Comparison of ENCODE assay signal across 8 cellular contexts in genomic region chr10:73494877-73495225, GRCh38. TPM values are rescaled to one million over a fixed set of nuclear protein-coding genes. Genes with fewer than 3 reads are reported as not detected.
DNase-seq lines count a peak whose midpoint lies in the region; ATAC-seq and TF ChIP-seq lines count a peak whose summit lies in the region.

No MANE protein-coding gene starts in this region.

- H4K20me1 ChIP-seq in H9 (ENCODE audit: control insufficient read depth, insufficient read depth, insufficient read length) = no peaks in the 10 kb centered on the region

- H3K27me3 ChIP-seq in H9 (ENCODE audit: insufficient read depth, low read length) (no peaks in the 10 kb centered on the region), iPS-15b (ENCODE audit: control insufficient read depth, insufficient read depth, low read length) (no peaks in the 10 kb centered on the region)

- no peak overlapping the region for H2BK15ac ChIP-seq in H9 (ENCODE audit: low read depth, low read length)

- H2BK120ac ChIP-seq in H9 (ENCODE audit: low read depth, low read length, poor library complexity, severe bottlenecking) = no peak overlapping the region

- H3K9me3 ChIP-seq in H9 (ENCODE audit: control insufficient read depth, low read depth, low read length) = no peaks in the 10 kb centered on the region
- H3K9me3 ChIP-seq in iPS-15b (ENCODE audit: control insufficient read depth, insufficient read depth, low read length) = no peaks in the 10 kb centered on the region

- no peak overlapping the region for H3K27ac ChIP-seq in H9 (ENCODE audit: insufficient read length, low read depth, low read length)

- no peak overlapping the region for H2AK5ac ChIP-seq in H9 (ENCODE audit: insufficient read length, low read length)

- H3K56ac ChIP-seq in H9 (ENCODE audit: insufficient read length, low read depth, low read length) = no peak overlapping the region

- H2AFZ ChIP-seq in H9 (ENCODE audit: low read length) = no peak overlapping the region

- no peak overlapping the region for H3K4ac ChIP-seq in H9 (ENCODE audit: low read depth, low read length)

- no peaks in the 10 kb centered on the region for H3K23me2 ChIP-seq in H9 (ENCODE audit: insufficient read length, low read depth, low read length, poor library complexity, severe bottlenecking)

- H3K79me2 ChIP-seq in H9 (ENCODE audit: insufficient read depth, low read length) = peaks cover 10% of the 10 kb centered on the region; the same call in 1 of the 2 replicates

- no peak overlapping the region for H4K5ac ChIP-seq in H9 (ENCODE audit: insufficient read length, low read depth, low read length)

- no peak for ATAC-seq in stimulated activated effector memory CD8-positive, alpha-beta T cell treated with anti-CD3 and anti-CD28 coated beads, Interleukin-12 subunit alpha, Interleukin-12 subunit beta, amount 100 ng/mL, for 72 hours
- no peak for ATAC-seq in activated CD4-positive, CD25-positive, alpha-beta regulatory T cell treated with anti-CD3 and anti-CD28 coated beads, Interleukin-2, amount 50 U/mL, for 24 hours
- no peak for ATAC-seq in GM21737 (IDR thresholded peaks at IDR 0.05; ENCODE audit: unreplicated experiment)

- peak overlapping the region; percentile 92 to 93 for H3K4me3 Mint-ChIP-seq in H9
- H3K4me3 Mint-ChIP-seq in activated T-helper 1 cell treated with anti-CD3 and anti-CD28 coated beads, Interleukin-12 subunit alpha, Interleukin-12 subunit beta, Interleukin-2, Interleukin-4 antibody, amounts not matched to agents 30 ng/mL and 10 ng/mL and 1 ng/mL, durations not matched to agents 14 hours and 24 hours and 36 hours = peak overlapping the region; percentile 100
- peak overlapping the region; percentile 78 for H3K4me3 Mint-ChIP-seq in stimulated activated effector memory CD8-positive, alpha-beta T cell treated with anti-CD3 and anti-CD28 coated beads, Interleukin-12 subunit alpha, Interleukin-12 subunit beta, amount 100 ng/mL, for 72 hours

- H3K36me3 Mint-ChIP-seq in H9 (ENCODE audit: insufficient read depth in 1 of 3, low read depth in 3 of 3) = peaks cover 4 to 19% (median 16%) of the 10 kb centered on the region in 3 experiments; a peak in 6 of 7 replicates
- H3K36me3 Mint-ChIP-seq in activated T-helper 1 cell treated with anti-CD3 and anti-CD28 coated beads, Interleukin-12 subunit alpha, Interleukin-12 subunit beta, Interleukin-2, Interleukin-4 antibody, amounts not matched to agents 30 ng/mL and 10 ng/mL and 1 ng/mL, durations not matched to agents 14 hours and 24 hours and 36 hours (ENCODE audit: low read depth) = peaks cover 20% of the 10 kb centered on the region
- peaks cover 26% of the 10 kb centered on the region for H3K36me3 Mint-ChIP-seq in stimulated activated effector memory CD8-positive, alpha-beta T cell treated with anti-CD3 and anti-CD28 coated beads, Interleukin-12 subunit alpha, Interleukin-12 subunit beta, amount 100 ng/mL, for 72 hours

- H3K14ac ChIP-seq in H9 (ENCODE audit: insufficient read depth, low read length) = no peak overlapping the region

- H3K36me3 ChIP-seq in iPS-15b (ENCODE audit: control insufficient read depth, insufficient read depth, low read length) = peaks cover 3% of the 10 kb centered on the region

- H3K4me2 ChIP-seq in H9 (ENCODE audit: insufficient read depth, insufficient read length, low read length) = peak overlapping the region; percentile 82

- no peaks in the 10 kb centered on the region; a peak in 1 of 5 replicates for H3K9me3 Mint-ChIP-seq in H9
- H3K9me3 Mint-ChIP-seq in activated T-helper 1 cell treated with anti-CD3 and anti-CD28 coated beads, Interleukin-12 subunit alpha, Interleukin-12 subunit beta, Interleukin-2, Interleukin-4 antibody, amounts not matched to agents 30 ng/mL and 10 ng/mL and 1 ng/mL, durations not matched to agents 14 hours and 24 hours and 36 hours = no peaks in the 10 kb centered on the region
- no peaks in the 10 kb centered on the region for H3K9me3 Mint-ChIP-seq in stimulated activated effector memory CD8-positive, alpha-beta T cell treated with anti-CD3 and anti-CD28 coated beads, Interleukin-12 subunit alpha, Interleukin-12 subunit beta, amount 100 ng/mL, for 72 hours

- no peaks in the 10 kb centered on the region for H3K27me3 Mint-ChIP-seq in H9 (ENCODE audit: low read depth)
- no peaks in the 10 kb centered on the region for H3K27me3 Mint-ChIP-seq in activated T-helper 1 cell treated with anti-CD3 and anti-CD28 coated beads, Interleukin-12 subunit alpha, Interleukin-12 subunit beta, Interleukin-2, Interleukin-4 antibody, amounts not matched to agents 30 ng/mL and 10 ng/mL and 1 ng/mL, durations not matched to agents 14 hours and 24 hours and 36 hours (ENCODE audit: insufficient read depth)

- H3K4me3 ChIP-seq in iPS-15b (ENCODE audit: low read depth, low read length) = peak overlapping the region; percentile 90

- H2BK20ac ChIP-seq in H9 (ENCODE audit: low read depth, low read length, poor library complexity, severe bottlenecking) = no peak overlapping the region

- no peak overlapping the region for H2BK5ac ChIP-seq in H9 (ENCODE audit: insufficient read length, low read length)

- in situ Hi-C loops in KBM-7 (cut with MboI; ENCODE audit: low pct_unique_long_range_greater_than_20kb, low sequenced_read_pairs) = no loop called here

- no peak overlapping the region for H4K91ac ChIP-seq in H9 (ENCODE audit: insufficient read length, low read depth, low read length)

- WGBS in H9 (ENCODE audit: extremely low coverage, insufficient read length, low lambda C conversion rate) = no CpG with 5 or more reads among the region's 2 CpGs

- H2BK12ac ChIP-seq in H9 (ENCODE audit: insufficient read length, low read depth, low read length) = no peak overlapping the region

- H3K79me1 ChIP-seq in H9 (ENCODE audit: insufficient read depth, low read depth, low read length, poor library complexity, severe bottlenecking) = peaks cover 5% of the 10 kb centered on the region

- H3K9ac ChIP-seq in H9 (ENCODE audit: extremely low read depth, insufficient read length, low read length) (peak overlapping the region; percentile 5), iPS-15b (ENCODE audit: low read depth, low read length) (peak overlapping the region; percentile 92)

- TF ChIP-seq CTCF in H9 (conservative IDR thresholded peaks at IDR 0.05) = no peak

- H3K4me1 ChIP-seq in H9 (ENCODE audit: insufficient read depth, low read length) (no peaks in the 10 kb centered on the region; the same call in 1 of the 2 replicates), iPS-15b (ENCODE audit: control insufficient read depth, insufficient read depth, low read length) (no peaks in the 10 kb centered on the region)

- no peak overlapping the region for H4K8ac ChIP-seq in H9 (replicated peaks; ENCODE audit: insufficient read length, low read depth, low read length)

- peaks cover 16 to 17% of the 10 kb centered on the region in 2 experiments for H3K4me1 Mint-ChIP-seq in H9
- H3K4me1 Mint-ChIP-seq in activated T-helper 1 cell treated with anti-CD3 and anti-CD28 coated beads, Interleukin-12 subunit alpha, Interleukin-12 subunit beta, Interleukin-2, Interleukin-4 antibody, amounts not matched to agents 30 ng/mL and 10 ng/mL and 1 ng/mL, durations not matched to agents 14 hours and 24 hours and 36 hours (ENCODE audit: low read depth) = peaks cover 39% of the 10 kb centered on the region
- H3K4me1 Mint-ChIP-seq in stimulated activated effector memory CD8-positive, alpha-beta T cell treated with anti-CD3 and anti-CD28 coated beads, Interleukin-12 subunit alpha, Interleukin-12 subunit beta, amount 100 ng/mL, for 72 hours = peaks cover 41% of the 10 kb centered on the region

- intact Hi-C loops in activated T-helper 1 cell treated with anti-CD3 and anti-CD28 coated beads, Interleukin-12 subunit alpha, Interleukin-12 subunit beta, Interleukin-2, Interleukin-4 antibody, amounts not matched to agents 30 ng/mL and 10 ng/mL and 1 ng/mL, durations not matched to agents 14 hours and 24 hours and 36 hours (cut with micrococcal nuclease) = loop anchor here (1.0 to 10.0 kb wide), 11 partner anchors 15 to 1617 kb away; partner anchors contain the start of genes DNAJC9, ECD, FAM149B1 and MCU

- DNase-seq in H9 (no peak), KBM-7 (no peak), retina (no peak)
- no peak for DNase-seq in activated T-helper 1 cell treated with anti-CD3 and anti-CD28 coated beads, Interleukin-12 subunit alpha, Interleukin-12 subunit beta, Interleukin-2, Interleukin-4 antibody, amounts not matched to agents 30 ng/mL and 10 ng/mL and 1 ng/mL, durations not matched to agents 14 hours and 24 hours and 36 hours (ENCODE audit: low spot score)
- no peak for DNase-seq in stimulated activated effector memory CD8-positive, alpha-beta T cell treated with anti-CD3 and anti-CD28 coated beads, Interleukin-12 subunit alpha, Interleukin-12 subunit beta, amount 100 ng/mL, for 72 hours (ENCODE audit: low spot score in 2 of 2)

- H3K27ac Mint-ChIP-seq in H9 = peak overlapping the region; percentile 72 to 95 (median 91); a peak in 6 of 7 replicates
- peak overlapping the region; percentile 98 for H3K27ac Mint-ChIP-seq in activated T-helper 1 cell treated with anti-CD3 and anti-CD28 coated beads, Interleukin-12 subunit alpha, Interleukin-12 subunit beta, Interleukin-2, Interleukin-4 antibody, amounts not matched to agents 30 ng/mL and 10 ng/mL and 1 ng/mL, durations not matched to agents 14 hours and 24 hours and 36 hours
- peak overlapping the region; percentile 92 for H3K27ac Mint-ChIP-seq in stimulated activated effector memory CD8-positive, alpha-beta T cell treated with anti-CD3 and anti-CD28 coated beads, Interleukin-12 subunit alpha, Interleukin-12 subunit beta, amount 100 ng/mL, for 72 hours

- H3T11ph ChIP-seq in H9 (ENCODE audit: low read length) = no peak overlapping the region

- no peak overlapping the region for H3K23ac ChIP-seq in H9 (ENCODE audit: insufficient read length, low read depth, low read length)

- H3K18ac ChIP-seq in H9 (ENCODE audit: insufficient read length, low read depth, low read length) = no peak overlapping the region

RNA-seq across cellular contexts. Expression of gene PPP3CB, which starts 1.0 kb away (rescaled TPM):
- total RNA-seq in H9 (2021) = 37.2 and 37.3 TPM in 2 replicates
- total RNA-seq in activated T-helper 1 cell treated with anti-CD3 and anti-CD28 coated beads, Interleukin-12 subunit alpha, Interleukin-12 subunit beta, Interleukin-2, Interleukin-4 antibody, amounts not matched to agents 30 ng/mL and 10 ng/mL and 1 ng/mL, durations not matched to agents 14 hours and 24 hours and 36 hours = 43.6 and 43.9 TPM in 2 replicates
